In genomic region chr11:118924591-118925585, GRCh38 we compare ENCODE assay signal across 1 cellular context.
A peak's percentile ranks its signal among the peaks of the same experiment; 100 is the strongest.
TF ChIP-seq lines count a peak whose summit lies in the region.

No MANE protein-coding gene starts in this region.

TF ChIP-seq in HepG2, 621 proteins besides CTCF, POLR2A, EP300 and RAD21 (continued from another document and continues in another):
- TF ChIP-seq E2F5 (CRISPR knock-in tag; conservative IDR thresholded peaks at IDR 0.05), result no peak
- no peak for TF ChIP-seq ZBTB39 (CRISPR knock-in tag; IDR thresholded peaks at IDR 0.05)
- TF ChIP-seq ZBTB4 (CRISPR knock-in tag; IDR thresholded peaks at IDR 0.05; ENCODE audit: borderline replicate concordance), result no peak
- TF ChIP-seq ZNF570 (CRISPR knock-in tag; IDR thresholded peaks at IDR 0.05; ENCODE audit: borderline replicate concordance), result no peak
- TF ChIP-seq MAX (IDR thresholded peaks at IDR 0.05), result no peak
- TF ChIP-seq PRDM4 (CRISPR knock-in tag; IDR thresholded peaks at IDR 0.05; ENCODE audit: borderline replicate concordance), result no peak
- TF ChIP-seq NFYC (CRISPR knock-in tag; IDR thresholded peaks at IDR 0.05), result no peak
- TF ChIP-seq CEBPG (CRISPR knock-in tag; IDR thresholded peaks at IDR 0.05), result no peak
- TF ChIP-seq HOXA7 (CRISPR knock-in tag; IDR thresholded peaks at IDR 0.05), result no peak
- no peak for TF ChIP-seq ZHX2 (IDR thresholded peaks at IDR 0.05; ENCODE audit: low read depth)
- TF ChIP-seq ZHX2 (CRISPR knock-in tag; IDR thresholded peaks at IDR 0.05; ENCODE audit: borderline replicate concordance), result no peak
- TF ChIP-seq ZNF552 (CRISPR knock-in tag; IDR thresholded peaks at IDR 0.05; ENCODE audit: borderline replicate concordance), result no peak
- TF ChIP-seq ZBTB33 (CRISPR knock-in tag; IDR thresholded peaks at IDR 0.05), result no peak
- TF ChIP-seq MIXL1 (CRISPR knock-in tag; IDR thresholded peaks at IDR 0.05), result no peak
- no peak for TF ChIP-seq ZNF564 (CRISPR knock-in tag; IDR thresholded peaks at IDR 0.05)
- TF ChIP-seq TFAP4 (IDR thresholded peaks at IDR 0.05; ENCODE audit: borderline replicate concordance, low read depth), result peak; percentile 97
- TF ChIP-seq HMGXB4 (CRISPR knock-in tag; IDR thresholded peaks at IDR 0.05; ENCODE audit: borderline replicate concordance in 1 of 2, low read depth in 1 of 2), result peak; percentile 49 to 59; a peak in 3 of 4 replicates
- TF ChIP-seq FIP1L1 (IDR thresholded peaks at IDR 0.05; ENCODE audit: borderline replicate concordance, insufficient read depth, low read depth, low read length), result no peak
- no peak for TF ChIP-seq HMGXB3 (CRISPR knock-in tag; IDR thresholded peaks at IDR 0.05; ENCODE audit: borderline replicate concordance)
- TF ChIP-seq JDP2 (CRISPR knock-in tag; IDR thresholded peaks at IDR 0.05; ENCODE audit: borderline replicate concordance), result no peak
- TF ChIP-seq HDAC6 (IDR thresholded peaks at IDR 0.05; ENCODE audit: low read depth, low read length), result no peak
- no peak for TF ChIP-seq THRA (CRISPR knock-in tag; IDR thresholded peaks at IDR 0.05; ENCODE audit: borderline replicate concordance)
